Comparison of ENCODE assay signal across 2 cellular contexts in genomic region chr13:113788413-113789135, GRCh38.
TF ChIP-seq lines count a peak whose summit lies in the region.

No MANE protein-coding gene starts in this region.

TF ChIP-seq in IMR-90, 13 proteins besides CTCF, POLR2A, EP300 and RAD21:
- TF ChIP-seq RFX5 (IDR thresholded peaks at IDR 0.05; ENCODE audit: low read depth, low read length), result no peak

TF ChIP-seq in HepG2, 621 proteins besides CTCF, POLR2A, EP300 and RAD21:
- TF ChIP-seq ZSCAN9 (CRISPR knock-in tag; IDR thresholded peaks at IDR 0.05; ENCODE audit: borderline replicate concordance), result no peak
- no peak for TF ChIP-seq ZNF709 (CRISPR knock-in tag; IDR thresholded peaks at IDR 0.05)
- TF ChIP-seq POGZ (CRISPR knock-in tag; IDR thresholded peaks at IDR 0.05), result no peak
- TF ChIP-seq IRF9 (CRISPR knock-in tag; IDR thresholded peaks at IDR 0.05; ENCODE audit: borderline replicate concordance), result no peak
- no peak for TF ChIP-seq ZXDC (CRISPR knock-in tag; IDR thresholded peaks at IDR 0.05)
- TF ChIP-seq ZNF468 (CRISPR knock-in tag; IDR thresholded peaks at IDR 0.05), result no peak
- TF ChIP-seq SAP130 (CRISPR knock-in tag; IDR thresholded peaks at IDR 0.05; ENCODE audit: low read depth), result no peak
- TF ChIP-seq ZNF609 (CRISPR knock-in tag; IDR thresholded peaks at IDR 0.05; ENCODE audit: borderline replicate concordance), result no peak
- no peak for TF ChIP-seq MIER2 (CRISPR knock-in tag; IDR thresholded peaks at IDR 0.05)
- TF ChIP-seq GPBP1L1 (CRISPR knock-in tag; IDR thresholded peaks at IDR 0.05), result no peak
- no peak for TF ChIP-seq NCOA5 (CRISPR knock-in tag; IDR thresholded peaks at IDR 0.05)
- TF ChIP-seq ZGPAT (CRISPR knock-in tag; IDR thresholded peaks at IDR 0.05), result no peak
- no peak for TF ChIP-seq ZFP36 (IDR thresholded peaks at IDR 0.05; ENCODE audit: borderline replicate concordance, low read depth, low read length, partially characterized antibody)
- TF ChIP-seq ZNF430 (CRISPR knock-in tag; IDR thresholded peaks at IDR 0.05), result no peak
- TF ChIP-seq HNF4A (CRISPR knock-in tag; IDR thresholded peaks at IDR 0.05), result no peak
- no peak for TF ChIP-seq FOSL2 (CRISPR knock-in tag; IDR thresholded peaks at IDR 0.05)
- no peak for TF ChIP-seq NR0B2 (CRISPR knock-in tag; IDR thresholded peaks at IDR 0.05)
- no peak for TF ChIP-seq ZFP36L2 (CRISPR knock-in tag; IDR thresholded peaks at IDR 0.05)
- TF ChIP-seq ZNF644 (CRISPR knock-in tag; IDR thresholded peaks at IDR 0.05; ENCODE audit: low read depth), result no peak
TF ChIP-seq in HepG2: peak in this region for 0.
